Comparison of ENCODE assay signal across 8 cellular contexts in the genomic region with DNA sequence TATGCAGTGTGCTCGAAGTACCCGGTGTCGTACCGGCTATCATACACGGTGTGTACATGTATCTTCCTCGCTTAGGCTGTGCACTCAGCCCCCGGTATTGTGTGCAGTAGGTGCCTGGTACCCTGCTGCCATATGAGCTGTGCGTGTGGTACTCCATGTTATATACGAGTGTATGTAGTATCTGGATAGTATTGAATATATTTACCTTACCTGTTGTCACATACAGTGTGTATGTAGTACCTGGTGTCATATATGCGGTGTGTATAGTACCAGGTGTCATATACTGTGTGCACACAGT. TPM values are rescaled to one million over a fixed set of nuclear protein-coding genes. Genes with fewer than 3 reads are reported as not detected.
DNase-seq lines count a peak whose midpoint lies in the region; ATAC-seq and TF ChIP-seq lines count a peak whose summit lies in the region.

No MANE protein-coding gene starts in this region.

- no peak for TF ChIP-seq CTCF in BJ (IDR thresholded peaks at IDR 0.05; ENCODE audit: insufficient read depth, low read depth, low read length)
- TF ChIP-seq CTCF in GM23338 (conservative IDR thresholded peaks at IDR 0.05; ENCODE audit: low read depth in 2 of 2), result no peak
- TF ChIP-seq CTCF in foreskin fibroblast (IDR thresholded peaks at IDR 0.05; ENCODE audit: low read depth, low read length), result no peak

- intact Hi-C loops in sciatic nerve (cut with DNase I), result no loop called here

- peak overlapping the region; percentile 81 for H3K4me2 ChIP-seq in GM23338

- DNase-seq in BJ (ENCODE audit: low read depth) (no peak), GM23338 (ENCODE audit: low spot score) (no peak), SK-N-MC (ENCODE audit: low read depth, low spot score) (no peak), foreskin fibroblast (no peak), sciatic nerve (ENCODE audit: low spot score) (no peak), NCI-H82 (lab: John Stamatoyannopoulos, UW) (no peak), NCI-H1048 (lab: John Stamatoyannopoulos, UW) (no peak), medulla oblongata (ENCODE audit: extremely low spot score) (no peak)

- CTCF ChIA-PET in BJ (lab: Yijun Ruan, JAX), result interaction anchor here (0.6 to 1.0 kb wide), 2 partner anchors 21 to 194 kb away, joined by 3 to 4 read pairs; no protein-coding TSS in a partner anchor

- H3K9me3 Mint-ChIP-seq in GM23338, result no peaks in the 10 kb centered on the region

- H3F3A ChIP-seq in GM23338 (replicated peaks; ENCODE audit: low read depth), result 0 out of 2 replicates have a peak, but pooled peaks cover 3% of the 10 kb centered on the region

- H3K4me1 ChIP-seq in GM23338 (ENCODE audit: insufficient read depth), result peaks cover 19% of the 10 kb centered on the region

- peak overlapping the region; percentile 84 for H3K4me3 Mint-ChIP-seq in GM23338

- H3K4me3 ChIP-seq in BJ (ENCODE audit: low read depth, low read length), result peak overlapping the region; percentile 75
- H3K4me3 ChIP-seq in GM23338, result peak overlapping the region; percentile 69
- H3K4me3 ChIP-seq in SK-N-MC, result peak overlapping the region; percentile 80
- H3K4me3 ChIP-seq in foreskin fibroblast (ENCODE audit: low read depth in 1 of 2, low read length in 2 of 2), result peak overlapping the region; percentile 61 to 94

- peaks cover 13% of the 10 kb centered on the region for H3K27me3 Mint-ChIP-seq in GM23338 (ENCODE audit: insufficient read depth, low read depth, poor library complexity)

- H3K79me2 ChIP-seq in GM23338 (replicated peaks; ENCODE audit: insufficient read depth), result peaks cover 52% of the 10 kb centered on the region

- H3K27me3 ChIP-seq in BJ (ENCODE audit: control insufficient read depth, insufficient read depth, low read length) (no peaks in the 10 kb centered on the region), GM23338 (ENCODE audit: insufficient read depth) (peaks cover 31% of the 10 kb centered on the region)

- peak; percentile 7; the same call in 1 of the 3 replicates for ATAC-seq in GM23338
- ATAC-seq in sciatic nerve, result peak; percentile 46

- no peak overlapping the region; the same call in 1 of the 2 replicates for H3K27ac Mint-ChIP-seq in GM23338

- no peaks in the 10 kb centered on the region for H3K36me3 Mint-ChIP-seq in GM23338 (ENCODE audit: low read depth)

- peaks cover 28% of the 10 kb centered on the region for H4K20me1 ChIP-seq in GM23338 (replicated peaks; ENCODE audit: insufficient read depth)

- POLR2A ChIA-PET in BJ (lab: Charles Lee), result no interaction called here

- peaks cover 31% of the 10 kb centered on the region for H3K4me1 Mint-ChIP-seq in GM23338

- H3K9me3 ChIP-seq in SK-N-MC (ENCODE audit: low read depth, low read length), result no peaks in the 10 kb centered on the region

- H3K9me2 ChIP-seq in GM23338 (ENCODE audit: insufficient read depth), result no peaks in the 10 kb centered on the region

- peak overlapping the region; percentile 88 for H3K9ac ChIP-seq in SK-N-MC (ENCODE audit: insufficient read length)

- H3K36me3 ChIP-seq in BJ (ENCODE audit: control insufficient read depth, insufficient read depth, low read length), result no peaks in the 10 kb centered on the region
- H3K36me3 ChIP-seq in GM23338 (ENCODE audit: insufficient read depth), result no peaks in the 10 kb centered on the region
- H3K36me3 ChIP-seq in SK-N-MC (ENCODE audit: insufficient read depth, low read length), result no peaks in the 10 kb centered on the region

- H2AFZ ChIP-seq in GM23338, result peak overlapping the region; percentile 63; the same call in 1 of the 2 replicates

- H3K27ac ChIP-seq in GM23338 (ENCODE audit: low read depth) (no peak overlapping the region), SK-N-MC (peak overlapping the region; percentile 75; the same call in 1 of the 2 replicates)

TF ChIP-seq in GM23338, 12 proteins besides CTCF, POLR2A, EP300 and RAD21 (continues in another document):
- no peak for TF ChIP-seq CREB1 (CRISPR knock-in tag; IDR thresholded peaks at IDR 0.05; ENCODE audit: low read depth)
- TF ChIP-seq JUNB (IDR thresholded peaks at IDR 0.05; ENCODE audit: unreplicated experiment), result no peak
- TF ChIP-seq, protein P1, sequence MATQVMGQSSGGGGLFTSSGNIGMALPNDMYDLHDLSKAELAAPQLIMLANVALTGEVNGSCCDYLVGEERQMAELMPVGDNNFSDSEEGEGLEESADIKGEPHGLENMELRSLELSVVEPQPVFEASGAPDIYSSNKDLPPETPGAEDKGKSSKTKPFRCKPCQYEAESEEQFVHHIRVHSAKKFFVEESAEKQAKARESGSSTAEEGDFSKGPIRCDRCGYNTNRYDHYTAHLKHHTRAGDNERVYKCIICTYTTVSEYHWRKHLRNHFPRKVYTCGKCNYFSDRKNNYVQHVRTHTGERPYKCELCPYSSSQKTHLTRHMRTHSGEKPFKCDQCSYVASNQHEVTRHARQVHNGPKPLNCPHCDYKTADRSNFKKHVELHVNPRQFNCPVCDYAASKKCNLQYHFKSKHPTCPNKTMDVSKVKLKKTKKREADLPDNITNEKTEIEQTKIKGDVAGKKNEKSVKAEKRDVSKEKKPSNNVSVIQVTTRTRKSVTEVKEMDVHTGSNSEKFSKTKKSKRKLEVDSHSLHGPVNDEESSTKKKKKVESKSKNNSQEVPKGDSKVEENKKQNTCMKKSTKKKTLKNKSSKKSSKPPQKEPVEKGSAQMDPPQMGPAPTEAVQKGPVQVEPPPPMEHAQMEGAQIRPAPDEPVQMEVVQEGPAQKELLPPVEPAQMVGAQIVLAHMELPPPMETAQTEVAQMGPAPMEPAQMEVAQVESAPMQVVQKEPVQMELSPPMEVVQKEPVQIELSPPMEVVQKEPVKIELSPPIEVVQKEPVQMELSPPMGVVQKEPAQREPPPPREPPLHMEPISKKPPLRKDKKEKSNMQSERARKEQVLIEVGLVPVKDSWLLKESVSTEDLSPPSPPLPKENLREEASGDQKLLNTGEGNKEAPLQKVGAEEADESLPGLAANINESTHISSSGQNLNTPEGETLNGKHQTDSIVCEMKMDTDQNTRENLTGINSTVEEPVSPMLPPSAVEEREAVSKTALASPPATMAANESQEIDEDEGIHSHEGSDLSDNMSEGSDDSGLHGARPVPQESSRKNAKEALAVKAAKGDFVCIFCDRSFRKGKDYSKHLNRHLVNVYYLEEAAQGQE (IDR thresholded peaks at IDR 0.05; ENCODE audit: unreplicated experiment), result no peak
- TF ChIP-seq ZNF114 (CRISPR knock-in tag; IDR thresholded peaks at IDR 0.05), result no peak
- TF ChIP-seq, protein P2, sequence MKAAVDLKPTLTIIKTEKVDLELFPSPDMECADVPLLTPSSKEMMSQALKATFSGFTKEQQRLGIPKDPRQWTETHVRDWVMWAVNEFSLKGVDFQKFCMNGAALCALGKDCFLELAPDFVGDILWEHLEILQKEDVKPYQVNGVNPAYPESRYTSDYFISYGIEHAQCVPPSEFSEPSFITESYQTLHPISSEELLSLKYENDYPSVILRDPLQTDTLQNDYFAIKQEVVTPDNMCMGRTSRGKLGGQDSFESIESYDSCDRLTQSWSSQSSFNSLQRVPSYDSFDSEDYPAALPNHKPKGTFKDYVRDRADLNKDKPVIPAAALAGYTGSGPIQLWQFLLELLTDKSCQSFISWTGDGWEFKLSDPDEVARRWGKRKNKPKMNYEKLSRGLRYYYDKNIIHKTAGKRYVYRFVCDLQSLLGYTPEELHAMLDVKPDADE (IDR thresholded peaks at IDR 0.05), result no peak
- TF ChIP-seq STAT1 (IDR thresholded peaks at IDR 0.05; ENCODE audit: unreplicated experiment), result no peak

RNA-seq across cellular contexts. Expression of gene ZMYND11, which starts 1.2 kb away (rescaled TPM):
- polyA plus RNA-seq in BJ (2011; rRNA removed) (37.6 and 64.4 TPM in 2 replicates), GM23338 (2016; fragmentation: Nextera tagmentation; extraction: Ambion mirVana) (8.3 and 8.9 TPM in 2 replicates)
- 18.8 and 21.9 TPM in 2 replicates for polyA minus RNA-seq in BJ (2011; rRNA and poly(A)+ RNA removed)
- 16.9 and 19.8 TPM in 2 replicates for total RNA-seq in GM23338 (2014; rRNA removed; shearing (Covaris generic))
- 106 TPM for total RNA-seq in sciatic nerve
